In the genomic region with DNA sequence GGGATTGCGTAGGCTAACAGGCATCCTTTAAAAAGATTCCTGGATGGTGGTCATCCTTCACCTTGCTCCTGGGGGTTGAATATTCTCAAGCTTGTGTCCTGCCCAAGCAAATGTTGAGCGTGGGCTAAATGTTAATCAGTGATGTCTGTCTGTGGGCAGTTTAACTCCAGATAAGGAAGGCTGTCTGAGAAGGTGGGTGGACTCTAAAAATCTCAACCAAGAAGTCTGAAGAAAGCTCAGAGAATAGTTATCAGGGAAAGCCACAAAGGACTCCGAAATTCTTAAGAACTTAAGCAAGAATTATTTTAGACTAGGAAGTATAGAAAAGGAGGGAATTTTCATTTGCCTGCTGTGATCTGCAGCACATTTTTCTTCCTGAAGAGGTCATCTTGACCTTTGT, we compare ENCODE assay signal across 25 cellular contexts.
"Had no signal": no experiment of that assay in that cellular context is flagged by ENCODE, and none has a peak within 500 bp of the region (broad histone marks: within the 10 kb centered on the region; RNA-seq: fewer than 3 reads in every experiment).

No MANE protein-coding gene starts in this region.

- H3K9me3 ChIP-seq: left ventricle myocardium inferior, mucosa of descending colon, ovary, right atrium auricular region, right lobe of liver, stomach, testis, thyroid gland, transverse colon, upper lobe of left lung, vagina had no signal

- H3K9me3 Mint-ChIP-seq: immature natural killer cell; naive thymus-derived CD4-positive, alpha-beta T cell; natural killer cell treated with Interleukin-12 subunit alpha and Interleukin-12 subunit beta and Interleukin-15 and Interleukin-18, amount 100 ng/mL, for 72 hours; stimulated activated naive B cell treated with anti-CD40 and anti-IgM and Interleukin-4, amounts not matched to agents 10 μg/mL and 1 μg/mL and 100 μg/mL, for 72 hours had no signal

- H3K27ac ChIP-seq: left ventricle myocardium inferior, ovary, right atrium auricular region, right lobe of liver, stomach, testis, transverse colon, upper lobe of left lung, vagina had no signal

- H3K27me3 Mint-ChIP-seq: natural killer cell treated with Interleukin-12 subunit alpha and Interleukin-12 subunit beta and Interleukin-15 and Interleukin-18, amount 100 ng/mL, for 72 hours; progenitor cell of endocrine pancreas; stimulated activated naive B cell treated with anti-CD40 and anti-IgM and Interleukin-4, amounts not matched to agents 10 μg/mL and 1 μg/mL and 100 μg/mL, for 72 hours had no signal

- H3K36me3 ChIP-seq: ovary had no signal

- H3K4me1 ChIP-seq: left ventricle myocardium inferior, right atrium auricular region, right lobe of liver, stomach, testis, transverse colon, upper lobe of left lung, vagina had no signal

- H3K27me3 ChIP-seq: right atrium auricular region, right lobe of liver, stomach, testis, thyroid gland, transverse colon, upper lobe of left lung, vagina had no signal

- H3K4me3 ChIP-seq: left ventricle myocardium inferior, lung, mucosa of descending colon, ovary, right atrium auricular region, right lobe of liver, stomach, testis, thyroid gland, transverse colon, upper lobe of left lung, vagina had no signal

- H3K4me1 Mint-ChIP-seq: immature natural killer cell; stimulated activated naive B cell treated with anti-CD40 and anti-IgM and Interleukin-4, amounts not matched to agents 10 μg/mL and 1 μg/mL and 100 μg/mL, for 72 hours had no signal

- ATAC-seq: mucosa of descending colon; naive thymus-derived CD4-positive, alpha-beta T cell; natural killer cell treated with Interleukin-12 subunit alpha and Interleukin-12 subunit beta and Interleukin-15 and Interleukin-18, amount 100 ng/mL, for 72 hours; right lobe of liver; stimulated activated naive B cell treated with anti-CD40 and anti-IgM and Interleukin-4, amounts not matched to agents 10 μg/mL and 1 μg/mL and 100 μg/mL, for 72 hours; stimulated activated naive CD8-positive, alpha-beta T cell treated with anti-CD3 and anti-CD28 coated beads, Interleukin-15, Interleukin-2, amounts not matched to agents 100 U/mL and 50 U/mL, for 24 hours had no signal

- H3K4me3 Mint-ChIP-seq: immature natural killer cell; naive thymus-derived CD4-positive, alpha-beta T cell; natural killer cell treated with Interleukin-12 subunit alpha and Interleukin-12 subunit beta and Interleukin-15 and Interleukin-18, amount 100 ng/mL, for 72 hours; stimulated activated naive B cell treated with anti-CD40 and anti-IgM and Interleukin-4, amounts not matched to agents 10 μg/mL and 1 μg/mL and 100 μg/mL, for 72 hours had no signal

- DNase-seq: hypothalamus; immature natural killer cell; left ventricle myocardium inferior; midbrain; mucosa of descending colon; naive thymus-derived CD4-positive, alpha-beta T cell; ovary; right lobe of liver; stimulated activated CD4-positive, alpha-beta T cell treated with anti-CD3 and anti-CD28 coated beads, Interleukin-12 subunit alpha, Interleukin-12 subunit beta, amount 100 ng/mL, for 4 hours; stimulated activated CD4-positive, alpha-beta T cell treated with anti-CD3 and anti-CD28 coated beads, Interleukin-15, amount 100 ng/mL, for 24 hours; stimulated activated CD4-positive, alpha-beta T cell treated with anti-CD3 and anti-CD28 coated beads, Interleukin-2, amount 100 ng/mL, for 24 hours; stimulated activated CD4-positive, alpha-beta T cell treated with anti-CD3 and anti-CD28 coated beads, Interleukin-4, amount 100 ng/mL, for 1 hour; stimulated activated naive B cell treated with anti-CD40 and anti-IgM and Interleukin-4, amounts not matched to agents 10 μg/mL and 1 μg/mL and 100 μg/mL, for 72 hours; stimulated activated naive CD8-positive, alpha-beta T cell treated with anti-CD3 and anti-CD28 coated beads, Interleukin-15, Interleukin-2, amounts not matched to agents 100 U/mL and 50 U/mL, for 24 hours; stomach; testis; thyroid gland; transverse colon; upper lobe of left lung had no signal

- H3K27ac Mint-ChIP-seq: immature natural killer cell; naive thymus-derived CD4-positive, alpha-beta T cell; natural killer cell treated with Interleukin-12 subunit alpha and Interleukin-12 subunit beta and Interleukin-15 and Interleukin-18, amount 100 ng/mL, for 72 hours; progenitor cell of endocrine pancreas; stimulated activated naive B cell treated with anti-CD40 and anti-IgM and Interleukin-4, amounts not matched to agents 10 μg/mL and 1 μg/mL and 100 μg/mL, for 72 hours had no signal

- FAIRE-seq: islet of Langerhans had no signal
